15 cellular contexts compared by ENCODE assay signal in genomic region chr5:124876564-124876963, GRCh38.
DNase-seq lines count a peak whose midpoint lies in the region; ATAC-seq and TF ChIP-seq lines count a peak whose summit lies in the region.
"Had no signal": no experiment of that assay in that cellular context is flagged by ENCODE, and none has a peak within 500 bp of the region (broad histone marks: within the 10 kb centered on the region; RNA-seq: fewer than 3 reads in every experiment).

No MANE protein-coding gene starts in this region.

- DNase-seq in ACHN (peak; percentile 15), NCI-H226 (peak; percentile 24), endothelial cell (ENCODE audit: low spot score) (no peak), kidney tubule cell (ENCODE audit: low spot score) (peak; percentile 76), COR-L47 (lab: John Stamatoyannopoulos, UW) (no peak), smooth muscle cell (lab: John Stamatoyannopoulos, UW; ENCODE audit: unreplicated experiment) (no peak)
- no peak for DNase-seq in CD4-positive, alpha-beta T cell
- DNase-seq: CD8-positive, alpha-beta T cell; DND-41; GF-D8; HCEC 1CT had no signal

- H3K9me3 Mint-ChIP-seq in endothelial cell (ENCODE audit: unreplicated experiment), result no peaks in the 10 kb centered on the region
- no peaks in the 10 kb centered on the region for H3K9me3 Mint-ChIP-seq in CD4-positive, alpha-beta T cell
- H3K9me3 Mint-ChIP-seq: CD8-positive, alpha-beta T cell had no signal

- intact Hi-C loops in CD4-positive, alpha-beta T cell (cut with DNase I, micrococcal nuclease), result no loop called here

- H3K27ac ChIP-seq in CD4-positive, alpha-beta T cell (ENCODE audit: low read depth, low read length), result no peak overlapping the region
- no peak overlapping the region for H3K27ac ChIP-seq in smooth muscle cell (ENCODE audit: low read depth)
- H3K27ac ChIP-seq: C4-2B had no signal

- in situ Hi-C loops in ACHN (cut with HindIII; ENCODE audit: low pct_ligation_motif_present, low pct_unique_long_range_greater_than_20kb, low sequenced_read_pairs), result no loop called here

- no peak overlapping the region for H3K4me3 ChIP-seq in smooth muscle cell

- H3K36me3 Mint-ChIP-seq in endothelial cell (ENCODE audit: low read depth, unreplicated experiment), result no peaks in the 10 kb centered on the region
- no peaks in the 10 kb centered on the region for H3K36me3 Mint-ChIP-seq in CD4-positive, alpha-beta T cell (ENCODE audit: low read depth)
- H3K36me3 Mint-ChIP-seq: CD8-positive, alpha-beta T cell had no signal

- no peak for ATAC-seq in CD4-positive, alpha-beta T cell (ENCODE audit: poor library complexity)
- no peak for ATAC-seq in HG02571 (IDR thresholded peaks at IDR 0.05; ENCODE audit: unreplicated experiment)
- ATAC-seq: CD8-positive, alpha-beta T cell had no signal

- CTCF ChIA-PET in CD4-positive, alpha-beta T cell (lab: Charles Lee), result no interaction called here

- H3K79me2 ChIP-seq in smooth muscle cell (ENCODE audit: low read depth), result no peaks in the 10 kb centered on the region

- WGBS in smooth muscle cell (ENCODE audit: low lambda C conversion rate), result 97% methylated on average over 1 of the region's 1 CpG

- H4K20me1 ChIP-seq in smooth muscle cell (ENCODE audit: low read depth), result no peaks in the 10 kb centered on the region

- no peaks in the 10 kb centered on the region for H3K27me3 ChIP-seq in CD4-positive, alpha-beta T cell (ENCODE audit: control insufficient read depth, insufficient read depth, low read length)
- no peaks in the 10 kb centered on the region for H3K27me3 ChIP-seq in smooth muscle cell (ENCODE audit: low read depth)

- peak overlapping the region; percentile 6 for H3K27ac Mint-ChIP-seq in endothelial cell (ENCODE audit: unreplicated experiment)
- H3K27ac Mint-ChIP-seq in CD4-positive, alpha-beta T cell, result no peak overlapping the region
- H3K27ac Mint-ChIP-seq: B cell; CD8-positive, alpha-beta T cell had no signal

- POLR2A ChIA-PET in CD4-positive, alpha-beta T cell (lab: Charles Lee), result no interaction called here

- no peaks in the 10 kb centered on the region for H3F3A ChIP-seq in smooth muscle cell (ENCODE audit: low read depth)

- TF ChIP-seq CTCF in endothelial cell (IDR thresholded peaks at IDR 0.05; ENCODE audit: unreplicated experiment) (no peak), smooth muscle cell (IDR thresholded peaks at IDR 0.05; ENCODE audit: borderline replicate concordance, insufficient read depth, poor library complexity, severe bottlenecking) (no peak)
- TF ChIP-seq CTCF in CD4-positive, alpha-beta T cell (IDR thresholded peaks at IDR 0.05), result no peak

- H3K9ac ChIP-seq in smooth muscle cell (ENCODE audit: low read depth), result no peak overlapping the region

- peaks cover 4% of the 10 kb centered on the region for H3K4me1 Mint-ChIP-seq in endothelial cell (ENCODE audit: unreplicated experiment)
- H3K4me1 Mint-ChIP-seq in CD4-positive, alpha-beta T cell (ENCODE audit: low read depth), result no peaks in the 10 kb centered on the region

- H3K4me1 ChIP-seq in smooth muscle cell (ENCODE audit: low read depth), result peaks cover 9% of the 10 kb centered on the region

- H3K27me3 Mint-ChIP-seq in endothelial cell (ENCODE audit: unreplicated experiment), result peaks cover 1% of the 10 kb centered on the region
- no peaks in the 10 kb centered on the region for H3K27me3 Mint-ChIP-seq in CD4-positive, alpha-beta T cell
- H3K27me3 Mint-ChIP-seq: B cell had no signal

- no peaks in the 10 kb centered on the region for H3K36me3 ChIP-seq in smooth muscle cell (ENCODE audit: low read depth)

- H3K4me3 Mint-ChIP-seq in endothelial cell (ENCODE audit: unreplicated experiment), result no peak overlapping the region
- no peak overlapping the region for H3K4me3 Mint-ChIP-seq in CD4-positive, alpha-beta T cell
- H3K4me3 Mint-ChIP-seq: B cell; CD8-positive, alpha-beta T cell had no signal

- H3K9me3 ChIP-seq in CD4-positive, alpha-beta T cell (ENCODE audit: control insufficient read depth, low read length), result no peaks in the 10 kb centered on the region
- H3K9me3 ChIP-seq in smooth muscle cell (replicated peaks; ENCODE audit: low read depth), result no peaks in the 10 kb centered on the region
- H3K9me3 ChIP-seq: Caco-2 had no signal

- no peak overlapping the region for H3K4me2 ChIP-seq in smooth muscle cell

- H2AFZ ChIP-seq in smooth muscle cell (ENCODE audit: low read depth), result no peak overlapping the region

Comparison
In these comparisons a context has a peak if more than half of its experiments do, and no peak if none do; other contexts are left out.
1. DNase-seq: peak in ACHN (single experiment), NCI-H226 (single experiment) and kidney tubule cell (single experiment); none in endothelial cell (single experiment), COR-L47 (single experiment), CD4-positive, alpha-beta T cell (0 of 10) and smooth muscle cell (single experiment).